Comparison of ENCODE assay signal across 11 cellular contexts in genomic region chr12:102862486-102862885, GRCh38. TPM values are rescaled to one million over a fixed set of nuclear protein-coding genes. Genes with fewer than 3 reads are reported as not detected.
"Had no signal": no experiment of that assay in that cellular context is flagged by ENCODE, and none has a peak within 500 bp of the region (broad histone marks: within the 10 kb centered on the region; RNA-seq: fewer than 3 reads in every experiment).

No MANE protein-coding gene starts in this region.

- H3K9me3 ChIP-seq: HAP-1 had no signal

- H3K4me3 ChIP-seq: GM23248, GM23338, HAP-1 had no signal

- H3K4me2 ChIP-seq: GM23338 had no signal

- ATAC-seq: GM23338, HCT116 had no signal

- H3K36me3 ChIP-seq: HAP-1 had no signal

- H2AFZ ChIP-seq: GM23248, GM23338 had no signal

- DNase-seq: GM23248, GOT3, H7, H9, HCEC 1CT, HFFc6 had no signal

- H3K4me1 ChIP-seq: HAP-1 had no signal

- H3K27ac ChIP-seq: GM23248 had no signal

- FAIRE-seq: H1, H54 had no signal

- H3K9ac ChIP-seq: GM23248 had no signal

RNA-seq across cellular contexts. Expression of gene PAH, which starts 54.6 kb away (rescaled TPM):
- total RNA-seq: GM23248, HFFc6 had no signal
- polyA plus RNA-seq: GM23248 had no signal
